In genomic region chr5:88502179-88503064, GRCh38 we compare ENCODE assay signal across 8 cellular contexts.
DNase-seq lines count a peak whose midpoint lies in the region; ATAC-seq and TF ChIP-seq lines count a peak whose summit lies in the region.

No MANE protein-coding gene starts in this region.

- 21 to 40% (median 32%) methylated on average over 6 of the region's 6 CpGs for WGBS in stomach, 5 donors

- no peak for TF ChIP-seq POLR2A in stomach (IDR thresholded peaks at IDR 0.05)

- TF ChIP-seq CTCF in AG04449 (IDR thresholded peaks at IDR 0.05; ENCODE audit: insufficient read depth, low read length, missing control alignments), result no peak
- TF ChIP-seq CTCF in stomach (IDR thresholded peaks at IDR 0.05), result no peak

- H3K36me3 Mint-ChIP-seq in T-helper 1 cell treated with Interleukin-12 subunit alpha and Interleukin-12 subunit beta and Interleukin-4 antibody, amounts not matched to agents 30 μg/mL and 1 μg/mL, for 36 hours (ENCODE audit: low read depth), result no peaks in the 10 kb centered on the region

- H3K9me3 ChIP-seq in stomach, result no peaks in the 10 kb centered on the region

- DNase-seq in AG04449 (ENCODE audit: low read depth, low spot score) (no peak), globus pallidus (ENCODE audit: low spot score) (peak; percentile 60), stomach (no peak), COLO668 (lab: John Stamatoyannopoulos, UW; ENCODE audit: unreplicated experiment) (no peak), NCI-H2029 treated with DMSO at 0.1 percent for 48 hours (lab: John Stamatoyannopoulos, UW) (no peak)

- H3K4me3 ChIP-seq in AG04449 (ENCODE audit: low read depth, low read length), result peak overlapping the region; percentile 35
- peak overlapping the region; percentile 37 to 45 (median 44) for H3K4me3 ChIP-seq in stomach

- H3K27ac Mint-ChIP-seq in T-helper 1 cell treated with Interleukin-12 subunit alpha and Interleukin-12 subunit beta and Interleukin-4 antibody, amounts not matched to agents 30 μg/mL and 1 μg/mL, for 36 hours, result peak overlapping the region; percentile 71

- no peaks in the 10 kb centered on the region for H3K9me3 Mint-ChIP-seq in T-helper 1 cell treated with Interleukin-12 subunit alpha and Interleukin-12 subunit beta and Interleukin-4 antibody, amounts not matched to agents 30 μg/mL and 1 μg/mL, for 36 hours

- peak overlapping the region in 1 of 5 donors; percentile 20 for H3K27ac ChIP-seq in stomach

- intact Hi-C loops in stomach (cut with DNase I; ENCODE audit: low total_unique reads), result no loop called here

- H3K4me3 Mint-ChIP-seq in T-helper 1 cell treated with Interleukin-12 subunit alpha and Interleukin-12 subunit beta and Interleukin-4 antibody, amounts not matched to agents 30 μg/mL and 1 μg/mL, for 36 hours, result peak overlapping the region; percentile 85

- H3K36me3 ChIP-seq in stomach, result no peaks in the 10 kb centered on the region

- no peaks in the 10 kb centered on the region for H3K4me1 ChIP-seq in stomach

- peaks cover 14% of the 10 kb centered on the region for H3K4me1 Mint-ChIP-seq in T-helper 1 cell treated with Interleukin-12 subunit alpha and Interleukin-12 subunit beta and Interleukin-4 antibody, amounts not matched to agents 30 μg/mL and 1 μg/mL, for 36 hours (ENCODE audit: low read depth)

- ATAC-seq in GM18861 (IDR thresholded peaks at IDR 0.05; ENCODE audit: unreplicated experiment) (peak; percentile 82), HG03025 (IDR thresholded peaks at IDR 0.05; ENCODE audit: low FRiP score, unreplicated experiment) (peak; percentile 91)

- CTCF ChIA-PET in AG04449 (lab: Yijun Ruan, JAX), result no interaction called here

- POLR2A ChIA-PET in AG04449 (lab: Yijun Ruan, JAX), result no interaction called here

- no peak for TF ChIP-seq EP300 in stomach (IDR thresholded peaks at IDR 0.05)

- peaks cover 10% of the 10 kb centered on the region for H3K27me3 Mint-ChIP-seq in T-helper 1 cell treated with Interleukin-12 subunit alpha and Interleukin-12 subunit beta and Interleukin-4 antibody, amounts not matched to agents 30 μg/mL and 1 μg/mL, for 36 hours (ENCODE audit: low read depth)

- no peaks in the 10 kb centered on the region for H3K27me3 ChIP-seq in stomach
